Comparison of ENCODE assay signal across 16 cellular contexts in the genomic region with DNA sequence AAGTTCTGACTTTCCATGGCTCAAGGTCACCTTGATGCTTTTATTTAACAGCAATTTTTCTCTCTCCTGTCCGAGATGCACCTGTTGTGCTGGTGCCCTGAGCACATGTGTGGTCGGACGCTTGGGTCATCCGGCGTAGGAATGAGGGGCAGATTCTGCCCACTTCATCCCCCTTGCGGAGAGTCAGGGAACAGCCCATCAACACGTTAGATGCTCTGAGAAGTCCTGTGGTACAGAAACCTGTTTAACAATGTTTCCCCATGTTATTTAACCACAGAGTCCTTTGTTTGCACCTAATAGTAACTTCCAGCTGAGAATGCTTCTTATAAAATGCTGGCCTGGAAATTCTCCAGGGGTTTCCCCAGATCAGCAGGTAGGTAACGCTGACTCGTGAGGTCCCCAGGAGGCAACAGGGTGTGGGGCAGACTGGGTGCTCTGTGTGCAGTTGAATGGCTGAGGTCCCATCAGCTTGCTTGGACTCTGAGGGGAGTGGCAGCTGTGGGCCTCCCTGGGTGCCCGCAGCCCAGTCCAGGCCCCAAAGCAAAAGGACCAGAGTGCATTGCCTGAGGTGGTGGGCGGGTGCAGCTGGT. TPM values are rescaled to one million over a fixed set of nuclear protein-coding genes. Genes with fewer than 3 reads are reported as not detected.
DNase-seq lines count a peak whose midpoint lies in the region; ATAC-seq and TF ChIP-seq lines count a peak whose summit lies in the region.
"Had no signal": no experiment of that assay in that cellular context is flagged by ENCODE, and none has a peak within 500 bp of the region (broad histone marks: within the 10 kb centered on the region; RNA-seq: fewer than 3 reads in every experiment).

No MANE protein-coding gene starts in this region.

- no TSS peak for BruUV-seq in Calu3 (replicated peaks; lab: Mats Ljungman, UMichigan)

- ATAC-seq in GM21528 (IDR thresholded peaks at IDR 0.05; ENCODE audit: low FRiP score, unreplicated experiment), result no peak
- ATAC-seq in GM19452 (IDR thresholded peaks at IDR 0.05; ENCODE audit: unreplicated experiment), result no peak
- no peak for ATAC-seq in activated T-cell treated with anti-CD3 and anti-CD28 coated beads, Interleukin-2, amount 50 U/mL, for 72 hours (replicated peaks in 1 of 2)
- ATAC-seq in HG03442 (IDR thresholded peaks at IDR 0.05; ENCODE audit: unreplicated experiment), result no peak

- CTCF ChIA-PET in Calu3 (lab: Charles Lee), result no interaction called here

- no peaks in the 10 kb centered on the region for H3K4me1 Mint-ChIP-seq in Calu3 (ENCODE audit: low read depth, unreplicated experiment)
- H3K4me1 Mint-ChIP-seq in chondrocyte (ENCODE audit: low read depth), result no peaks in the 10 kb centered on the region
- H3K4me1 Mint-ChIP-seq in nephron, result peaks cover 6% of the 10 kb centered on the region
- peaks cover under 1% of the 10 kb centered on the region for H3K4me1 Mint-ChIP-seq in activated T-cell treated with anti-CD3 and anti-CD28 coated beads, Interleukin-2, amount 50 U/mL, for 72 hours (ENCODE audit: low read depth)
- H3K4me1 Mint-ChIP-seq: T-cell had no signal

- H3K36me3 Mint-ChIP-seq in Calu3 (ENCODE audit: insufficient read depth, unreplicated experiment), result peaks cover 5% of the 10 kb centered on the region
- no peaks in the 10 kb centered on the region for H3K36me3 Mint-ChIP-seq in chondrocyte (ENCODE audit: low read depth)
- no peaks in the 10 kb centered on the region for H3K36me3 Mint-ChIP-seq in nephron (ENCODE audit: low read depth)
- H3K36me3 Mint-ChIP-seq in activated T-cell treated with anti-CD3 and anti-CD28 coated beads, Interleukin-2, amount 50 U/mL, for 72 hours (ENCODE audit: insufficient read depth in 2 of 2), result no peaks in the 10 kb centered on the region
- H3K36me3 Mint-ChIP-seq: CD14-positive monocyte, T-cell had no signal

- H3K27me3 Mint-ChIP-seq in Calu3 (ENCODE audit: unreplicated experiment) (peaks cover 25% of the 10 kb centered on the region), chondrocyte (ENCODE audit: low read depth) (peaks cover 6% of the 10 kb centered on the region), nephron (ENCODE audit: low read depth) (peaks cover 12% of the 10 kb centered on the region)
- no peaks in the 10 kb centered on the region for H3K27me3 Mint-ChIP-seq in activated T-cell treated with anti-CD3 and anti-CD28 coated beads, Interleukin-2, amount 50 U/mL, for 72 hours (ENCODE audit: low read depth)

- H3K9me3 Mint-ChIP-seq in Calu3 (ENCODE audit: low read depth, unreplicated experiment) (no peaks in the 10 kb centered on the region), chondrocyte (ENCODE audit: low read depth) (no peaks in the 10 kb centered on the region), nephron (no peaks in the 10 kb centered on the region)
- no peaks in the 10 kb centered on the region for H3K9me3 Mint-ChIP-seq in activated T-cell treated with anti-CD3 and anti-CD28 coated beads, Interleukin-2, amount 50 U/mL, for 72 hours
- H3K9me3 Mint-ChIP-seq: T-cell had no signal

- intact Hi-C loops in Calu3 (cut with micrococcal nuclease; ENCODE audit: unreplicated experiment), result no loop called here

- no peak overlapping the region for H3K4me3 Mint-ChIP-seq in Calu3 (ENCODE audit: low read depth, unreplicated experiment)
- H3K4me3 Mint-ChIP-seq in chondrocyte (ENCODE audit: unreplicated experiment), result no peak overlapping the region
- H3K4me3 Mint-ChIP-seq in nephron, result no peak overlapping the region
- H3K4me3 Mint-ChIP-seq in activated T-cell treated with anti-CD3 and anti-CD28 coated beads, Interleukin-2, amount 50 U/mL, for 72 hours, result no peak overlapping the region
- H3K4me3 Mint-ChIP-seq: CD14-positive monocyte, T-cell had no signal

- H3K27ac Mint-ChIP-seq in Calu3 (ENCODE audit: unreplicated experiment), result no peak overlapping the region
- H3K27ac Mint-ChIP-seq in chondrocyte (ENCODE audit: unreplicated experiment), result no peak overlapping the region
- peak overlapping the region in 1 of 3 experiments; percentile 68 for H3K27ac Mint-ChIP-seq in nephron
- no peak overlapping the region for H3K27ac Mint-ChIP-seq in activated T-cell treated with anti-CD3 and anti-CD28 coated beads, Interleukin-2, amount 50 U/mL, for 72 hours
- H3K27ac Mint-ChIP-seq: T-cell had no signal

- DNase-seq in Calu3 (peak; percentile 42), chondrocyte (ENCODE audit: low spot score) (no peak)
- DNase-seq in activated T-cell treated with anti-CD3 and anti-CD28 coated beads, Interleukin-2, amount 50 U/mL, for 72 hours, result no peak
- DNase-seq: dorsolateral prefrontal cortex; foreskin fibroblast; KBM-7; NCI-H2029; stimulated activated naive CD4-positive, alpha-beta T cell; T-cell had no signal

- peak; percentile 23 for TF ChIP-seq CTCF in Calu3 (IDR thresholded peaks at IDR 0.05; ENCODE audit: unreplicated experiment)
- 0 out of 2 replicates have a peak, but pooled peaks have one; percentile 7 for TF ChIP-seq CTCF in LNCAP (IDR thresholded peaks at IDR 0.05)
- TF ChIP-seq CTCF in chondrocyte (IDR thresholded peaks at IDR 0.05), result peak; percentile 63
- peak in 2 of 3 experiments; percentile 14 to 33 for TF ChIP-seq CTCF in nephron (IDR thresholded peaks at IDR 0.05; ENCODE audit: unreplicated experiment in 3 of 3)

RNA-seq across cellular contexts. Expression of gene DOC2B, which starts 17.8 kb away (rescaled TPM):
- 0.24 TPM in 1 of 2 replicates, not detected in the other for total RNA-seq in Calu3 (2022)
- total RNA-seq in chondrocyte, result 0.31 to 0.64 TPM (median 0.32 TPM) in 3 replicates
- under 1 TPM; 0.12 to 0.25 TPM for total RNA-seq in activated T-cell treated with anti-CD3 and anti-CD28 coated beads, Interleukin-2, amount 50 U/mL, for 72 hours

RNA-seq across cellular contexts. Expression of gene SCGB1C2, which starts 26.2 kb away (rescaled TPM):
- total RNA-seq in Calu3 (2022) (not detected in 2 replicates), chondrocyte (not detected in 3 replicates)
- not detected for total RNA-seq in activated T-cell treated with anti-CD3 and anti-CD28 coated beads, Interleukin-2, amount 50 U/mL, for 72 hours
- total RNA-seq: dorsolateral prefrontal cortex, right atrium auricular region, T-cell had no signal

Comparison
In these comparisons a context has a peak if more than half of its experiments do, and no peak if none do; other contexts are left out.
1. CTCF ChIP-seq: peak in every context shown above with its lines; median percentile 63 in chondrocyte; 24 in nephron; 23 in Calu3; 7 in LNCAP.